13 cellular contexts compared by ENCODE assay signal in the genomic region with DNA sequence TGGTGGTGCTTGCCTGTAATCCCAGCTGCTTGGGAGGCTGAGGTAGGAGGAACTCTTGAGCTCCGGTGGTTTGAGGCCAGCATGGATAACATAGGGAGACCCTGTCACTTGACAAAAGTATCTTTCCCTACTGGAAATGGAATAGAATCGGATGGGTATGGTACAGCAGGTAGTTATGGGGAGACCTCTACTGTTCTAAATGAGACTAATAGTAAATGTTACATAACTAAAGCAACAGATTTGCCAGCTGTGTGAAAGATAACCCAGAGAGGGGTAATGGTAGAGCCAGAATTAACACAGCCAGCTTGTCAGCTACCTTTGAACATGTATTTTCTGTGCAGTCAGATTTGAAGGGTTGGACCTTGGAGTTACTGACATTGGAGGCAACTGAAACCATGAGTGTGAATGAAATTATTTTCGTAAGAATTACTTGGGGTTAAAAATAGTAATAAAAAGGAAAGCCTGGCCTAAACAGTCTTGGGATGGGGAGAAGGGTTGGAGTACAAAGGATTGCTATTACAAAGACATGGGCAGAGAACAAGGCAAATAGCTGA. TPM values are rescaled to one million over a fixed set of nuclear protein-coding genes. Genes with fewer than 3 reads are reported as not detected.
DNase-seq lines count a peak whose midpoint lies in the region; ATAC-seq and TF ChIP-seq lines count a peak whose summit lies in the region.
"Had no signal": no experiment of that assay in that cellular context is flagged by ENCODE, and none has a peak within 500 bp of the region (broad histone marks: within the 10 kb centered on the region; RNA-seq: fewer than 3 reads in every experiment).

No MANE protein-coding gene starts in this region.

- H3K36me3 Mint-ChIP-seq in activated CD8-positive, alpha-beta memory T cell treated with anti-CD3 and anti-CD28 coated beads, Interleukin-2, amount 10 ng/mL, durations not matched to agents 7 days and 5 days: peaks cover 19% of the 10 kb centered on the region
- peaks cover 0 to 9% of the 10 kb centered on the region in 2 donors for H3K36me3 Mint-ChIP-seq in stimulated activated naive B cell treated with anti-CD40 and anti-IgM and Interleukin-4, amounts not matched to agents 10 μg/mL and 1 μg/mL and 100 μg/mL, for 72 hours

- H3K9me3 ChIP-seq in RWPE2 (ENCODE audit: severe bottlenecking): no peaks in the 10 kb centered on the region
- H3K9me3 ChIP-seq in heart right ventricle: no peaks in the 10 kb centered on the region
- H3K9me3 ChIP-seq: BE2C, colonic mucosa had no signal

- H3K27ac Mint-ChIP-seq in activated CD8-positive, alpha-beta memory T cell treated with anti-CD3 and anti-CD28 coated beads, Interleukin-2, amount 10 ng/mL, durations not matched to agents 7 days and 5 days: peak overlapping the region; percentile 37
- peak overlapping the region; percentile 38 for H3K27ac Mint-ChIP-seq in stimulated activated naive B cell treated with anti-CD40 and anti-IgM and Interleukin-4, amounts not matched to agents 10 μg/mL and 1 μg/mL and 100 μg/mL, for 72 hours
- H3K27ac Mint-ChIP-seq: activated T-helper 2 cell treated with anti-CD3 and anti-CD28 coated beads, Interferon-gamma antibody, Interleukin-2, Interleukin-4, amounts not matched to agents 10 μg/mL and 5 μg/mL and 100 μg/mL, durations not matched to agents 14 hours and 24 hours and 36 hours had no signal

- no peaks in the 10 kb centered on the region for H3K27me3 Mint-ChIP-seq in activated CD8-positive, alpha-beta memory T cell treated with anti-CD3 and anti-CD28 coated beads, Interleukin-2, amount 10 ng/mL, durations not matched to agents 7 days and 5 days
- no peaks in the 10 kb centered on the region for H3K27me3 Mint-ChIP-seq in stimulated activated naive B cell treated with anti-CD40 and anti-IgM and Interleukin-4, amounts not matched to agents 10 μg/mL and 1 μg/mL and 100 μg/mL, for 72 hours

- H3K4me3 Mint-ChIP-seq in activated CD8-positive, alpha-beta memory T cell treated with anti-CD3 and anti-CD28 coated beads, Interleukin-2, amount 10 ng/mL, durations not matched to agents 7 days and 5 days: no peak overlapping the region
- H3K4me3 Mint-ChIP-seq in stimulated activated naive B cell treated with anti-CD40 and anti-IgM and Interleukin-4, amounts not matched to agents 10 μg/mL and 1 μg/mL and 100 μg/mL, for 72 hours: no peak overlapping the region

- no peaks in the 10 kb centered on the region for H3K27me3 ChIP-seq in RWPE2 (ENCODE audit: insufficient read depth, poor library complexity, severe bottlenecking)
- H3K27me3 ChIP-seq in heart right ventricle: no peaks in the 10 kb centered on the region
- H3K27me3 ChIP-seq: BE2C, colonic mucosa had no signal

- intact Hi-C loops in heart right ventricle (cut with DNase I): loop anchor here in 3 of 10 donors (5.0 to 10.0 kb wide), 2 partner anchors 308 to 310 kb away; no protein-coding TSS in a partner anchor

- peak; percentile 24 for TF ChIP-seq CTCF in RWPE2 (IDR thresholded peaks at IDR 0.05; ENCODE audit: poor library complexity, severe bottlenecking)
- TF ChIP-seq CTCF in heart right ventricle (IDR thresholded peaks at IDR 0.05): peak in 5 of 9 donors; percentile 13 to 52 (median 41)

- H3K4me3 ChIP-seq in RWPE2 (ENCODE audit: severe bottlenecking): no peak overlapping the region
- no peak overlapping the region for H3K4me3 ChIP-seq in heart right ventricle
- H3K4me3 ChIP-seq: colonic mucosa, skin epidermis had no signal

- no peak for ATAC-seq in activated CD8-positive, alpha-beta memory T cell treated with anti-CD3 and anti-CD28 coated beads, Interleukin-2, amount 10 ng/mL, durations not matched to agents 7 days and 5 days
- ATAC-seq in RWPE2 (ENCODE audit: low read depth) (0 out of 3 replicates have a peak, but pooled peaks have one; percentile 33), heart right ventricle (peak; percentile 56 to 89 (median 76)), GM21737 (IDR thresholded peaks at IDR 0.05; ENCODE audit: unreplicated experiment) (no peak), GM18520 (IDR thresholded peaks at IDR 0.05; ENCODE audit: unreplicated experiment) (no peak), HG02798 (IDR thresholded peaks at IDR 0.05; ENCODE audit: poor library complexity, unreplicated experiment) (no peak)
- ATAC-seq in stimulated activated naive B cell treated with anti-CD40 and anti-IgM and Interleukin-4, amounts not matched to agents 10 μg/mL and 1 μg/mL and 100 μg/mL, for 72 hours (replicated peaks): no peak

- WGBS in heart right ventricle, 2 donors: 66 to 76% methylated on average over 3 of the region's 3 CpGs

- CTCF ChIA-PET in activated CD8-positive, alpha-beta memory T cell treated with anti-CD3 and anti-CD28 coated beads, Interleukin-2, amount 10 ng/mL, durations not matched to agents 7 days and 5 days (lab: Charles Lee): no interaction called here

- DNase-seq in activated CD8-positive, alpha-beta memory T cell treated with anti-CD3 and anti-CD28 coated beads, Interleukin-2, amount 10 ng/mL, durations not matched to agents 7 days and 5 days: no peak
- DNase-seq in activated CD8-positive, alpha-beta memory T cell treated with anti-CD3 and anti-CD28 coated beads, Interleukin-2, amount 50 U/mL, for 48 hours: no peak
- DNase-seq in RWPE2 (ENCODE audit: low spot score) (no peak), heart right ventricle (no peak)
- no peak for DNase-seq in stimulated activated naive B cell treated with anti-CD40 and anti-IgM and Interleukin-4, amounts not matched to agents 10 μg/mL and 1 μg/mL and 100 μg/mL, for 72 hours
- DNase-seq: BE2C, colonic mucosa, foreskin melanocyte had no signal

- H3K4me1 Mint-ChIP-seq in activated CD8-positive, alpha-beta memory T cell treated with anti-CD3 and anti-CD28 coated beads, Interleukin-2, amount 10 ng/mL, durations not matched to agents 7 days and 5 days: peaks cover 15% of the 10 kb centered on the region
- peaks cover 2 to 6% of the 10 kb centered on the region in 2 donors for H3K4me1 Mint-ChIP-seq in stimulated activated naive B cell treated with anti-CD40 and anti-IgM and Interleukin-4, amounts not matched to agents 10 μg/mL and 1 μg/mL and 100 μg/mL, for 72 hours

- H3K4me1 ChIP-seq in RWPE2 (ENCODE audit: insufficient read depth, poor library complexity, severe bottlenecking) (no peaks in the 10 kb centered on the region), heart right ventricle (peaks cover 0 to 9% (median 5%) of the 10 kb centered on the region in 9 donors)
- H3K4me1 ChIP-seq: BE2C, colonic mucosa had no signal

- no peaks in the 10 kb centered on the region for H3K9me3 Mint-ChIP-seq in activated CD8-positive, alpha-beta memory T cell treated with anti-CD3 and anti-CD28 coated beads, Interleukin-2, amount 10 ng/mL, durations not matched to agents 7 days and 5 days (ENCODE audit: low read depth)
- H3K9me3 Mint-ChIP-seq in stimulated activated naive B cell treated with anti-CD40 and anti-IgM and Interleukin-4, amounts not matched to agents 10 μg/mL and 1 μg/mL and 100 μg/mL, for 72 hours: no peaks in the 10 kb centered on the region
- H3K9me3 Mint-ChIP-seq: activated T-helper 2 cell treated with anti-CD3 and anti-CD28 coated beads, Interferon-gamma antibody, Interleukin-2, Interleukin-4, amounts not matched to agents 10 μg/mL and 5 μg/mL and 100 μg/mL, durations not matched to agents 14 hours and 24 hours and 36 hours had no signal

- peaks cover 12% of the 10 kb centered on the region for H3K36me3 ChIP-seq in RWPE2 (ENCODE audit: low read depth)
- peaks cover 0 to 56% (median 10%) of the 10 kb centered on the region in 9 donors for H3K36me3 ChIP-seq in heart right ventricle
- H3K36me3 ChIP-seq: colonic mucosa had no signal

- H3K27ac ChIP-seq in RWPE2 (ENCODE audit: poor library complexity, severe bottlenecking) (no peak overlapping the region), heart right ventricle (peak overlapping the region in 3 of 10 donors; percentile 10 to 30 (median 29))
- H3K27ac ChIP-seq: colonic mucosa had no signal

RNA-seq across cellular contexts. Expression of a gene that starts 21.7 kb away (rescaled TPM):
- 100 to 1,000 TPM; 127 to 141 TPM for total RNA-seq in activated CD8-positive, alpha-beta memory T cell treated with anti-CD3 and anti-CD28 coated beads, Interleukin-2, amount 10 ng/mL, durations not matched to agents 7 days and 5 days
- 10 to 100 TPM; 21.0 to 25.7 (median 22.2) TPM for total RNA-seq in heart right ventricle
- 10 to 100 TPM in 1 of 2 donors, 1 to 10 TPM in 1; 9.9 to 12.9 TPM for polyA plus RNA-seq in heart right ventricle

RNA-seq across cellular contexts. Expression of a gene that starts 54.4 kb away (rescaled TPM):
- 100 to 1,000 TPM; 211 to 252 TPM for total RNA-seq in activated CD8-positive, alpha-beta memory T cell treated with anti-CD3 and anti-CD28 coated beads, Interleukin-2, amount 10 ng/mL, durations not matched to agents 7 days and 5 days
- total RNA-seq in heart right ventricle: 10 to 100 TPM; 38.1 to 81.2 (median 42.0) TPM
- 10 to 100 TPM; 45.1 to 53.8 TPM for polyA plus RNA-seq in heart right ventricle

Comparison
In these comparisons a context has a peak if more than half of its experiments do, and no peak if none do; other contexts are left out.
1. ATAC-seq: peak in RWPE2 (single experiment) and heart right ventricle (8 of 8); none in activated CD8-positive, alpha-beta memory T cell treated with anti-CD3 and anti-CD28 coated beads, Interleukin-2, amount 10 ng/mL, durations not matched to agents 7 days and 5 days (single experiment), stimulated activated naive B cell treated with anti-CD40 and anti-IgM and Interleukin-4, amounts not matched to agents 10 μg/mL and 1 μg/mL and 100 μg/mL, for 72 hours (0 of 2), GM21737 (single experiment), GM18520 (single experiment) and HG02798 (single experiment).
2. RNA of a gene that starts 21.7 kb away (total RNA-seq): 127 to 141 TPM in activated CD8-positive, alpha-beta memory T cell treated with anti-CD3 and anti-CD28 coated beads, Interleukin-2, amount 10 ng/mL, durations not matched to agents 7 days and 5 days; 21.0 to 25.7 TPM in heart right ventricle; every median in the first group is over 4 times any median in the second.